In genomic region chr10:96720422-96721206, GRCh38 we compare ENCODE assay signal across 8 cellular contexts. TPM values are rescaled to one million over a fixed set of nuclear protein-coding genes. Genes with fewer than 3 reads are reported as not detected.
DNase-seq lines count a peak whose midpoint lies in the region; ATAC-seq and TF ChIP-seq lines count a peak whose summit lies in the region.

TSS of gene PIK3AP1 (minus strand) at chr10:96720514. CDS start at chr10:96720394, 120 bp downstream.

- intact Hi-C loops in testis (cut with DNase I; ENCODE audit: low total_unique reads), result no loop called here

- H3K9me3 ChIP-seq in AG04450 (ENCODE audit: control insufficient read depth, insufficient read depth, low read length) (no peaks in the 10 kb centered on the region; the same call in 1 of the 2 replicates), fibroblast of lung (ENCODE audit: control insufficient read depth, insufficient read depth, low read depth, low read length) (no peaks in the 10 kb centered on the region), neuron (ENCODE audit: low read length) (no peaks in the 10 kb centered on the region), testis (no peaks in the 10 kb centered on the region)

- TF ChIP-seq POLR2A in testis (IDR thresholded peaks at IDR 0.05), result no peak

- H3K79me2 ChIP-seq in fibroblast of lung (ENCODE audit: control insufficient read depth, insufficient read depth, low read length), result no peaks in the 10 kb centered on the region

- H3K27ac ChIP-seq in AG04450 (ENCODE audit: low read depth, low read length) (no peak within 1 kb of the TSS), fibroblast of lung (ENCODE audit: insufficient read depth, low read length) (no peak within 1 kb of the TSS), testis (peak within 1 kb of the TSS in 1 of 2 donors; percentile 14)

- peak; percentile 69 for ATAC-seq in GM18867 (IDR thresholded peaks at IDR 0.05; ENCODE audit: unreplicated experiment)
- peak; percentile 56 for ATAC-seq in HG03108 (IDR thresholded peaks at IDR 0.05; ENCODE audit: unreplicated experiment)

- no peaks in the 10 kb centered on the region for H4K20me1 ChIP-seq in fibroblast of lung (ENCODE audit: control insufficient read depth, extremely low read depth, insufficient read depth, low read length)

- H3K4me1 ChIP-seq in fibroblast of lung (ENCODE audit: control insufficient read depth, extremely low read depth, insufficient read depth, low read length), result no peaks in the 10 kb centered on the region
- peaks cover 6% of the 10 kb centered on the region for H3K4me1 ChIP-seq in neuron (ENCODE audit: insufficient read depth, low read length)
- peaks cover 10% of the 10 kb centered on the region for H3K4me1 ChIP-seq in testis

- H2AFZ ChIP-seq in fibroblast of lung (ENCODE audit: low read length) (no peak within 1 kb of the TSS), neuron (ENCODE audit: low read depth, low read length) (peak within 1 kb of the TSS; percentile 85)

- no peak within 1 kb of the TSS for H3K9ac ChIP-seq in fibroblast of lung (ENCODE audit: insufficient read depth, low read length)

- POLR2A ChIA-PET in AG04450 (lab: Yijun Ruan, JAX), result no interaction called here

- TF ChIP-seq CTCF in AG04450 (IDR thresholded peaks at IDR 0.05; ENCODE audit: low read depth, low read length) (no peak), fibroblast of lung (conservative IDR thresholded peaks at IDR 0.05 in 1 of 2, IDR thresholded peaks at IDR 0.05 in 1 of 2; ENCODE audit: low read depth in 1 of 2, low read length in 2 of 2) (no peak), testis (IDR thresholded peaks at IDR 0.05) (no peak)

- DNase-seq in AG04450 (ENCODE audit: low read depth, low spot score) (no peak), NCI-H524 treated with DMSO at 0.1 percent for 48 hours (lab: John Stamatoyannopoulos, UW) (peak; percentile 42), fibroblast of lung (ENCODE audit: low read depth in 2 of 2) (no peak), testis (peak; percentile 34)
- peak; percentile 1 for DNase-seq in activated CD8-positive, alpha-beta memory T cell treated with anti-CD3 and anti-CD28 coated beads, Interleukin-2, amount 50 U/mL, for 24 hours (ENCODE audit: extremely low read depth)

- H3K4me3 ChIP-seq in AG04450 (ENCODE audit: low read depth, low read length) (peak within 1 kb of the TSS; percentile 20), fibroblast of lung (replicated peaks in 1 of 4; ENCODE audit: control extremely low read depth in 1 of 4, insufficient read depth in 1 of 4, low read depth in 3 of 4, low read length in 4 of 4) (peak within 1 kb of the TSS in 1 of 4 experiments; percentile 42), neuron (ENCODE audit: low read length) (peak within 1 kb of the TSS; percentile 41), testis (peak within 1 kb of the TSS; percentile 52 to 55)

- CTCF ChIA-PET in AG04450 (lab: Charles Lee), result no interaction called here

- H3K36me3 ChIP-seq in fibroblast of lung (ENCODE audit: control insufficient read depth, insufficient read depth, low read length) (no peaks in the 10 kb centered on the region), neuron (ENCODE audit: insufficient read depth, low read length) (no peaks in the 10 kb centered on the region), testis (ENCODE audit: low read depth, missing control alignments) (no peaks in the 10 kb centered on the region)

- H3K27me3 ChIP-seq in AG04450 (ENCODE audit: control insufficient read depth, insufficient read depth, low read length), result peaks cover 33% of the 10 kb centered on the region
- peaks cover 16% of the 10 kb centered on the region for H3K27me3 ChIP-seq in fibroblast of lung (ENCODE audit: control insufficient read depth, insufficient read depth, low read length)
- peaks cover 60% of the 10 kb centered on the region for H3K27me3 ChIP-seq in neuron (ENCODE audit: insufficient read depth, low read length)
- H3K27me3 ChIP-seq in testis, result no peaks in the 10 kb centered on the region

- peak within 1 kb of the TSS; percentile 51 for H3K4me2 ChIP-seq in fibroblast of lung (ENCODE audit: extremely low read depth, insufficient read depth, low read length)

- 2 to 3% methylated on average over 28 to 41 of the region's 52 CpGs for WGBS in testis, 2 donors

RNA-seq across cellular contexts. Expression of gene PIK3AP1, which starts in this region (rescaled TPM):
- polyA plus RNA-seq in AG04450 (2011; rRNA removed), result 0.05 and 0.16 TPM in 2 replicates
- 0.22 and 0.60 TPM in 2 replicates for polyA minus RNA-seq in AG04450 (2011; rRNA and poly(A)+ RNA removed)
- 0.17 and 0.26 TPM in 2 replicates for total RNA-seq in fibroblast of lung
- polyA plus RNA-seq in fibroblast of lung, result 0.03 and 0.24 TPM in 2 replicates
- polyA plus RNA-seq in fibroblast of lung (2012), result 0.03 and 0.07 TPM in 2 replicates
- not detected in 2 replicates for polyA minus RNA-seq in fibroblast of lung (ENCODE audit: low replicate concordance)
- 10 to 100 TPM in 1 of 2 donors, 1 to 10 TPM in 1; 6.6 to 10.0 TPM for total RNA-seq in testis
- 6.5 TPM for polyA plus RNA-seq in testis (ENCODE audit: insufficient read depth, low read depth, low replicate concordance)

Comparison
In these comparisons a context has a peak if more than half of its experiments do, and no peak if none do; other contexts are left out.
1. DNase-seq: peak in NCI-H524 treated with DMSO at 0.1 percent for 48 hours (single experiment), activated CD8-positive, alpha-beta memory T cell treated with anti-CD3 and anti-CD28 coated beads, Interleukin-2, amount 50 U/mL, for 24 hours (single experiment) and testis (single experiment); none in AG04450 (single experiment) and fibroblast of lung (0 of 2).